21 cellular contexts compared by ENCODE assay signal in genomic region chr22:45772726-45773125, GRCh38.
DNase-seq lines count a peak whose midpoint lies in the region; ATAC-seq, FAIRE-seq and TF ChIP-seq lines count a peak whose summit lies in the region.
"Had no signal": no experiment of that assay in that cellular context is flagged by ENCODE, and none has a peak within 500 bp of the region (broad histone marks: within the 10 kb centered on the region; RNA-seq: fewer than 3 reads in every experiment).

No MANE protein-coding gene starts in this region.

- H3K79me2 ChIP-seq in GM12878 (ENCODE audit: control insufficient read depth, insufficient read depth, low read length) (peaks cover 44% of the 10 kb centered on the region), MM.1S (ENCODE audit: low read length) (peaks cover 31% of the 10 kb centered on the region)

- peak overlapping the region; percentile 56 for H3K4me2 ChIP-seq in GM12878 (ENCODE audit: control insufficient read depth, insufficient read depth)
- no peak overlapping the region for H3K4me2 ChIP-seq in MM.1S (ENCODE audit: low read depth, low read length)

- BruUV-seq in GM12878 (replicated peaks; lab: Mats Ljungman, UMichigan): no TSS peak

- TF ChIP-seq CTCF in GM12865 (IDR thresholded peaks at IDR 0.05; ENCODE audit: insufficient read depth, low read depth, low read length, missing control alignments) (no peak), GM12878 (IDR thresholded peaks at IDR 0.05 in 2 of 3, conservative IDR thresholded peaks at IDR 0.05 in 1 of 3; ENCODE audit: control insufficient read depth in 2 of 3, extremely low read depth in 1 of 3, insufficient read depth in 1 of 3, low read depth in 3 of 3, low read length in 3 of 3) (no peak), MM.1S (IDR thresholded peaks at IDR 0.05; ENCODE audit: low read length) (no peak)

- in situ Hi-C loops in GM12878 (cut with MboI): no loop called here

- H3K4me3 Mint-ChIP-seq in stimulated activated memory B cell treated with anti-CD40 and anti-IgM and Interleukin-4, amounts not matched to agents 10 μg/mL and 1 μg/mL and 100 μg/mL, for 72 hours: no peak overlapping the region
- H3K4me3 Mint-ChIP-seq: CD4-positive, alpha-beta T cell had no signal

- DNase-seq in GM12865 (ENCODE audit: low read depth): peak; percentile 73
- DNase-seq in MV-4-11 (lab: John Stamatoyannopoulos, UW): peak; percentile 42
- DNase-seq in GM12878 (ENCODE audit: low read depth, low spot score): peak; percentile 45
- no peak for DNase-seq in MM.1S
- DNase-seq in NCI-H2029 treated with DMSO at 0.1 percent for 48 hours (lab: John Stamatoyannopoulos, UW): no peak
- DNase-seq: ACHN; Calu3; CD4-positive, alpha-beta T cell; DMS53; H7; NCI-H1092; NCI-H146; NCI-H2081 treated with DMSO at 0.1 percent for 48 hours; NCI-H510A; NCI-H82; Right ventricle myocardium superior had no signal

- H3K9me3 ChIP-seq in GM12878 (replicated peaks; ENCODE audit: control insufficient read depth, insufficient read depth, low read length) (no peaks in the 10 kb centered on the region; the same call in 1 of the 3 replicates), MM.1S (replicated peaks; ENCODE audit: insufficient read depth, low read length) (no peaks in the 10 kb centered on the region)

- H3K4me1 ChIP-seq in GM12878 (ENCODE audit: control insufficient read depth, insufficient read depth, low read length) (peaks cover 78% of the 10 kb centered on the region), MM.1S (ENCODE audit: low read length) (peaks cover 14% of the 10 kb centered on the region)

- peak overlapping the region; percentile 81 for H3K27ac Mint-ChIP-seq in stimulated activated memory B cell treated with anti-CD40 and anti-IgM and Interleukin-4, amounts not matched to agents 10 μg/mL and 1 μg/mL and 100 μg/mL, for 72 hours
- H3K27ac Mint-ChIP-seq: CD4-positive, alpha-beta T cell had no signal

- H3K36me3 Mint-ChIP-seq in stimulated activated memory B cell treated with anti-CD40 and anti-IgM and Interleukin-4, amounts not matched to agents 10 μg/mL and 1 μg/mL and 100 μg/mL, for 72 hours: peaks cover 53% of the 10 kb centered on the region

- RAD21 ChIA-PET in GM12878 (lab: Charles Lee; ENCODE audit: unreplicated experiment): no interaction called here

- H3K9me3 Mint-ChIP-seq in stimulated activated memory B cell treated with anti-CD40 and anti-IgM and Interleukin-4, amounts not matched to agents 10 μg/mL and 1 μg/mL and 100 μg/mL, for 72 hours: peaks cover 4% of the 10 kb centered on the region
- H3K9me3 Mint-ChIP-seq: CD4-positive, alpha-beta T cell had no signal

- no peak for TF ChIP-seq RAD21 in GM12878 (IDR thresholded peaks at IDR 0.05; ENCODE audit: insufficient read depth, low read depth, low read length)

- SMC1A ChIA-PET in GM12878 (lab: Charles Lee; ENCODE audit: uncharacterized antibody, unreplicated experiment): no interaction called here

- no peak overlapping the region; the same call in 1 of the 2 replicates for H2AFZ ChIP-seq in GM12878 (ENCODE audit: control insufficient read depth, low read depth, low read length)
- no peak overlapping the region for H2AFZ ChIP-seq in MM.1S (ENCODE audit: low read length)

- no peaks in the 10 kb centered on the region for H3K27me3 Mint-ChIP-seq in stimulated activated memory B cell treated with anti-CD40 and anti-IgM and Interleukin-4, amounts not matched to agents 10 μg/mL and 1 μg/mL and 100 μg/mL, for 72 hours
- H3K27me3 Mint-ChIP-seq: CD4-positive, alpha-beta T cell had no signal

- peaks cover 6% of the 10 kb centered on the region for H3F3A ChIP-seq in MM.1S (ENCODE audit: insufficient read depth, low read length)

- peak; percentile 39 for ATAC-seq in GM12878
- ATAC-seq in stimulated activated memory B cell treated with anti-CD40 and anti-IgM and Interleukin-4, amounts not matched to agents 10 μg/mL and 1 μg/mL and 100 μg/mL, for 72 hours: no peak
- no peak for ATAC-seq in HG03108 (IDR thresholded peaks at IDR 0.05; ENCODE audit: unreplicated experiment)
- ATAC-seq: K562, SK-N-SH treated with all-trans-retinoic acid at 6 μM for 48 hours had no signal

- no peak overlapping the region; the same call in 1 of the 2 replicates for H3K9ac ChIP-seq in GM12878 (ENCODE audit: control insufficient read depth, insufficient read depth, low read length)
- H3K9ac ChIP-seq in MM.1S (ENCODE audit: low read length): no peak overlapping the region

- peaks cover 4 to 9% of the 10 kb centered on the region in 2 experiments for H3K36me3 ChIP-seq in GM12878 (ENCODE audit: control insufficient read depth in 2 of 2, insufficient read depth in 2 of 2, low read length in 1 of 2)
- no peaks in the 10 kb centered on the region; the same call in 1 of the 2 replicates for H3K36me3 ChIP-seq in MM.1S (replicated peaks; ENCODE audit: insufficient read depth, low read length)

- H3K4me3 ChIP-seq in GM12865 (ENCODE audit: low read depth, low read length): peak overlapping the region; percentile 10; the same call in 1 of the 2 replicates
- H3K4me3 ChIP-seq in GM12878: peak overlapping the region; percentile 14; the same call in 1 of the 2 replicates
- H3K4me3 ChIP-seq in MM.1S (ENCODE audit: low read length): no peak overlapping the region
- H3K4me3 ChIP-seq: K562 had no signal

- no peaks in the 10 kb centered on the region for H3K9me2 ChIP-seq in MM.1S (replicated peaks; ENCODE audit: insufficient read depth, low read length)

- intact Hi-C loops in GM12878 (cut with micrococcal nuclease; ENCODE audit: unreplicated experiment): no loop called here

- WGBS in GM12878 (ENCODE audit: insufficient coverage, insufficient replicate concordance, low lambda C conversion rate, missing lambda C conversion rate): 3% methylated on average over 2 of the region's 2 CpGs

- CTCF ChIA-PET in GM12878 (lab: Yijun Ruan, JAX): no interaction called here

- H4K20me1 ChIP-seq in GM12878 (ENCODE audit: control insufficient read depth, insufficient read depth) (no peaks in the 10 kb centered on the region), MM.1S (ENCODE audit: insufficient read depth, low read length) (no peaks in the 10 kb centered on the region)

- FAIRE-seq in GM12878 (lab: Jason Lieb, UNC): no peak
- FAIRE-seq: K562, RCC 7860 had no signal

- H3K27me3 ChIP-seq in GM12878 (replicated peaks in 1 of 2; ENCODE audit: control insufficient read depth in 2 of 2, insufficient read depth in 2 of 2, low read length in 1 of 2) (no peaks in the 10 kb centered on the region), MM.1S (replicated peaks; ENCODE audit: insufficient read depth, low read length) (no peaks in the 10 kb centered on the region)

- TF ChIP-seq EP300 in GM12878 (IDR thresholded peaks at IDR 0.05; ENCODE audit: borderline replicate concordance in 1 of 2, control insufficient read depth in 1 of 2, low read depth in 2 of 2, low read length in 2 of 2): peak; percentile 25 to 87; a peak in 3 of 4 replicates

- peaks cover 71% of the 10 kb centered on the region for H3K4me1 Mint-ChIP-seq in stimulated activated memory B cell treated with anti-CD40 and anti-IgM and Interleukin-4, amounts not matched to agents 10 μg/mL and 1 μg/mL and 100 μg/mL, for 72 hours

- POLR2A ChIA-PET in GM12878 (lab: Charles Lee): no interaction called here

- H3K27ac ChIP-seq in GM12878 (ENCODE audit: control insufficient read depth, insufficient read depth): peak overlapping the region; percentile 100
- no peak overlapping the region for H3K27ac ChIP-seq in MM.1S (ENCODE audit: low read length)

- no peak for TF ChIP-seq POLR2A in GM12878 (IDR thresholded peaks at IDR 0.05; ENCODE audit: low read depth, low read length)

TF ChIP-seq in GM12878, 131 proteins besides CTCF, POLR2A, EP300 and RAD21 (continues in another document):
- no peak for TF ChIP-seq HDAC6 (IDR thresholded peaks at IDR 0.05; ENCODE audit: unreplicated experiment)
- TF ChIP-seq KDM1A (IDR thresholded peaks at IDR 0.05; ENCODE audit: borderline replicate concordance): no peak; the same call in 1 of the 2 replicates
- TF ChIP-seq CHD2 (IDR thresholded peaks at IDR 0.05; ENCODE audit: borderline replicate concordance, low read depth, low read length): no peak; the same call in 1 of the 2 replicates
- TF ChIP-seq RB1 (IDR thresholded peaks at IDR 0.05; ENCODE audit: borderline replicate concordance): no peak
- TF ChIP-seq DPF2 (IDR thresholded peaks at IDR 0.05): no peak
- TF ChIP-seq EED (IDR thresholded peaks at IDR 0.05; ENCODE audit: low read depth): 0 out of 2 replicates have a peak, but pooled peaks have one; percentile 53
- TF ChIP-seq ATF3 (IDR thresholded peaks at IDR 0.05; ENCODE audit: borderline replicate concordance, extremely low read depth, low read depth, low read length): no peak
- TF ChIP-seq ESRRA (IDR thresholded peaks at IDR 0.05; ENCODE audit: low read length): no peak
- TF ChIP-seq ZNF24 (IDR thresholded peaks at IDR 0.05): no peak
- TF ChIP-seq RCOR1 (conservative IDR thresholded peaks at IDR 0.05; ENCODE audit: low read depth, low read length): 0 out of 2 replicates have a peak, but pooled peaks have one; percentile 36
- TF ChIP-seq IRF3 (IDR thresholded peaks at IDR 0.05): no peak
- peak; percentile 94 for TF ChIP-seq NFIC (IDR thresholded peaks at IDR 0.05; ENCODE audit: low read depth, low read length)
- TF ChIP-seq STAT1 (conservative IDR thresholded peaks at IDR 0.05): no peak

Comparison
In these comparisons a context has a peak if more than half of its experiments do, and no peak if none do; other contexts are left out.
1. DNase-seq: peak in GM12865 (single experiment), MV-4-11 (single experiment) and GM12878 (single experiment); none in MM.1S (single experiment) and NCI-H2029 treated with DMSO at 0.1 percent for 48 hours (single experiment).